13 cellular contexts compared by ENCODE assay signal in genomic region chr12:851913-852312, GRCh38.
DNase-seq lines count a peak whose midpoint lies in the region; ATAC-seq, FAIRE-seq and TF ChIP-seq lines count a peak whose summit lies in the region.
"Had no signal": no experiment of that assay in that cellular context is flagged by ENCODE, and none has a peak within 500 bp of the region (broad histone marks: within the 10 kb centered on the region; RNA-seq: fewer than 3 reads in every experiment).

No MANE protein-coding gene starts in this region.

- H2AFZ ChIP-seq in ACC112 (ENCODE audit: low read length, unreplicated experiment), result no peak overlapping the region
- no peak overlapping the region for H2AFZ ChIP-seq in keratinocyte (ENCODE audit: control insufficient read depth, low read length)

- no peaks in the 10 kb centered on the region for H3K27me3 ChIP-seq in ACC112 (ENCODE audit: insufficient read depth, low read length)
- H3K27me3 ChIP-seq in ascending aorta, result no peaks in the 10 kb centered on the region
- H3K27me3 ChIP-seq in keratinocyte (ENCODE audit: control insufficient read depth, extremely low read depth, insufficient read depth, low read length), result no peaks in the 10 kb centered on the region
- H3K27me3 ChIP-seq in prostate gland (replicated peaks; ENCODE audit: insufficient read depth), result no peaks in the 10 kb centered on the region
- H3K27me3 ChIP-seq: upper lobe of left lung had no signal

- no peak for TF ChIP-seq CTCF in HFFc6 (IDR thresholded peaks at IDR 0.05)
- no peak for TF ChIP-seq CTCF in ascending aorta (IDR thresholded peaks at IDR 0.05)
- TF ChIP-seq CTCF in keratinocyte (optimal IDR thresholded peaks at IDR 0.05 in 1 of 3, IDR thresholded peaks at IDR 0.05 in 1 of 3, conservative IDR thresholded peaks at IDR 0.05 in 1 of 3; ENCODE audit: extremely low read depth in 1 of 3, insufficient read depth in 2 of 3, low read length in 3 of 3), result no peak
- no peak for TF ChIP-seq CTCF in prostate gland (IDR thresholded peaks at IDR 0.05)

- no peaks in the 10 kb centered on the region for H3K27me3 Mint-ChIP-seq in HFFc6 (ENCODE audit: insufficient read depth)

- no peak for FAIRE-seq in keratinocyte (lab: Jason Lieb, UNC)

- H3K79me2 ChIP-seq in ACC112 (ENCODE audit: control insufficient read depth, insufficient read depth, low read length, unreplicated experiment) (peaks cover 46% of the 10 kb centered on the region), keratinocyte (ENCODE audit: control insufficient read depth, insufficient read depth, low read length) (peaks cover 46% of the 10 kb centered on the region)

- peaks cover 14% of the 10 kb centered on the region for H3K36me3 Mint-ChIP-seq in HFFc6 (ENCODE audit: low read depth)

- peak overlapping the region; percentile 45 for H3K9ac ChIP-seq in keratinocyte (ENCODE audit: control insufficient read depth, extremely low read depth, insufficient read depth, low read length)

- H4K20me1 ChIP-seq in keratinocyte (ENCODE audit: control insufficient read depth, extremely low read depth, insufficient read depth, low read length), result no peaks in the 10 kb centered on the region

- peaks cover 66% of the 10 kb centered on the region for H3K4me1 Mint-ChIP-seq in HFFc6 (ENCODE audit: low read depth)

- H3K4me3 ChIP-seq in ACC112 (ENCODE audit: low read depth, low read length), result peak overlapping the region; percentile 63
- peak overlapping the region in 1 of 2 donors; percentile 38 for H3K4me3 ChIP-seq in ascending aorta
- peak overlapping the region in 1 of 3 experiments; percentile 30 for H3K4me3 ChIP-seq in keratinocyte (ENCODE audit: control insufficient read depth in 2 of 3, extremely low read depth in 1 of 3, insufficient read depth in 2 of 3, low read depth in 1 of 3, low read length in 3 of 3)
- no peak overlapping the region for H3K4me3 ChIP-seq in prostate gland
- H3K4me3 ChIP-seq: upper lobe of left lung had no signal

- no peaks in the 10 kb centered on the region; the same call in 1 of the 2 replicates for H3K9me3 Mint-ChIP-seq in HFFc6

- peak overlapping the region; percentile 77 for H3K27ac ChIP-seq in ACC112 (ENCODE audit: low read depth, low read length)
- H3K27ac ChIP-seq in ascending aorta, result peak overlapping the region; percentile 41 to 54
- peak overlapping the region; percentile 80 for H3K27ac ChIP-seq in keratinocyte (ENCODE audit: control insufficient read depth, insufficient read depth, low read length)
- no peak overlapping the region for H3K27ac ChIP-seq in prostate gland

- TF ChIP-seq POLR2A in prostate gland (IDR thresholded peaks at IDR 0.05), result no peak

- dilution Hi-C loops in keratinocyte (cut with MboI; ENCODE audit: extremely low pct_ligation_motif_present, low sequenced_read_pairs), result no loop called here

- peak overlapping the region; percentile 79 for H3K27ac Mint-ChIP-seq in HFFc6

- DNase-seq in HFFc6 (peak; percentile 66), ascending aorta (ENCODE audit: low spot score in 2 of 2) (no peak), keratinocyte (ENCODE audit: low read depth, low spot score) (no peak), prostate gland (ENCODE audit: low spot score) (no peak), NCI-H510A (lab: John Stamatoyannopoulos, UW) (no peak), NCI-H1436 treated with DMSO at 0.1 percent for 48 hours (lab: John Stamatoyannopoulos, UW) (no peak)
- DNase-seq: aorta, DMS 273 treated with DMSO at 0.1 percent for 48 hours, NCI-H2107, T1000, upper lobe of left lung had no signal

- H3K9me3 ChIP-seq in ascending aorta (no peaks in the 10 kb centered on the region), keratinocyte (ENCODE audit: control insufficient read depth, low read depth, low read length) (no peaks in the 10 kb centered on the region), prostate gland (no peaks in the 10 kb centered on the region)
- H3K9me3 ChIP-seq: upper lobe of left lung had no signal

- H3K4me3 Mint-ChIP-seq in HFFc6, result peak overlapping the region; percentile 75

- H3K36me3 ChIP-seq in ACC112 (ENCODE audit: insufficient read depth, low read length) (0 out of 2 replicates have a peak, but pooled peaks cover 3% of the 10 kb centered on the region), ascending aorta (no peaks in the 10 kb centered on the region), keratinocyte (ENCODE audit: control insufficient read depth in 2 of 2, extremely low read depth in 1 of 2, insufficient read depth in 2 of 2, low read length in 2 of 2) (no peaks in the 10 kb centered on the region), prostate gland (no peaks in the 10 kb centered on the region)

- 62% methylated on average over 3 of the region's 3 CpGs for WGBS in prostate gland

- ATAC-seq in HG02623 (IDR thresholded peaks at IDR 0.05; ENCODE audit: unreplicated experiment), result no peak

- no peaks in the 10 kb centered on the region for H3K9me1 ChIP-seq in keratinocyte (ENCODE audit: control insufficient read depth, extremely low read depth, insufficient read depth, low read length)

- peak overlapping the region; percentile 68 for H3K4me2 ChIP-seq in keratinocyte (ENCODE audit: control insufficient read depth, extremely low read depth, insufficient read depth, low read depth, low read length)

- intact Hi-C loops in ascending aorta (cut with DNase I) (loop anchor here (5.0 kb wide), 1 partner anchor 35 kb away; no protein-coding TSS in a partner anchor), prostate gland (cut with DNase I) (no loop called here)

- H3K4me1 ChIP-seq in ACC112 (ENCODE audit: control insufficient read depth, insufficient read depth, low read length, unreplicated experiment), result peaks cover 43% of the 10 kb centered on the region
- H3K4me1 ChIP-seq in ascending aorta, result peaks cover 0 to 24% of the 10 kb centered on the region in 2 donors
- H3K4me1 ChIP-seq in keratinocyte (ENCODE audit: control insufficient read depth, extremely low read depth, insufficient read depth, low read length), result peaks cover 49% of the 10 kb centered on the region
- H3K4me1 ChIP-seq in prostate gland (replicated peaks), result no peaks in the 10 kb centered on the region

Comparison
In these comparisons a context has a peak if more than half of its experiments do, and no peak if none do; other contexts are left out.
1. H3K27ac ChIP-seq: peak in ACC112 (single experiment), ascending aorta (2 of 2) and keratinocyte (single experiment); none in prostate gland (0 of 2).